Comparison of ENCODE assay signal across 1 cellular context in genomic region chr22:22452996-22453686, GRCh38.
TF ChIP-seq lines count a peak whose summit lies in the region.

No MANE protein-coding gene starts in this region.

TF ChIP-seq in K562, 482 proteins besides CTCF, POLR2A, EP300 and RAD21 (continued from another document):
- TF ChIP-seq, protein P1, sequence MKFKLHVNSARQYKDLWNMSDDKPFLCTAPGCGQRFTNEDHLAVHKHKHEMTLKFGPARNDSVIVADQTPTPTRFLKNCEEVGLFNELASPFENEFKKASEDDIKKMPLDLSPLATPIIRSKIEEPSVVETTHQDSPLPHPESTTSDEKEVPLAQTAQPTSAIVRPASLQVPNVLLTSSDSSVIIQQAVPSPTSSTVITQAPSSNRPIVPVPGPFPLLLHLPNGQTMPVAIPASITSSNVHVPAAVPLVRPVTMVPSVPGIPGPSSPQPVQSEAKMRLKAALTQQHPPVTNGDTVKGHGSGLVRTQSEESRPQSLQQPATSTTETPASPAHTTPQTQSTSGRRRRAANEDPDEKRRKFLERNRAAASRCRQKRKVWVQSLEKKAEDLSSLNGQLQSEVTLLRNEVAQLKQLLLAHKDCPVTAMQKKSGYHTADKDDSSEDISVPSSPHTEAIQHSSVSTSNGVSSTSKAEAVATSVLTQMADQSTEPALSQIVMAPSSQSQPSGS (CRISPR knock-in tag; IDR thresholded peaks at IDR 0.05) = peak; percentile 44; the same call in 1 of the 2 replicates
- TF ChIP-seq ZNF165 (CRISPR knock-in tag; IDR thresholded peaks at IDR 0.05; ENCODE audit: borderline replicate concordance) = no peak
- TF ChIP-seq BRD4 (IDR thresholded peaks at IDR 0.05) = no peak
- TF ChIP-seq FOXK1 (CRISPR knock-in tag; IDR thresholded peaks at IDR 0.05; ENCODE audit: borderline replicate concordance) = 0 out of 2 replicates have a peak, but pooled peaks have one; percentile 15
- TF ChIP-seq L3MBTL2 (IDR thresholded peaks at IDR 0.05) = no peak
